8 cellular contexts compared by ENCODE assay signal in the genomic region with DNA sequence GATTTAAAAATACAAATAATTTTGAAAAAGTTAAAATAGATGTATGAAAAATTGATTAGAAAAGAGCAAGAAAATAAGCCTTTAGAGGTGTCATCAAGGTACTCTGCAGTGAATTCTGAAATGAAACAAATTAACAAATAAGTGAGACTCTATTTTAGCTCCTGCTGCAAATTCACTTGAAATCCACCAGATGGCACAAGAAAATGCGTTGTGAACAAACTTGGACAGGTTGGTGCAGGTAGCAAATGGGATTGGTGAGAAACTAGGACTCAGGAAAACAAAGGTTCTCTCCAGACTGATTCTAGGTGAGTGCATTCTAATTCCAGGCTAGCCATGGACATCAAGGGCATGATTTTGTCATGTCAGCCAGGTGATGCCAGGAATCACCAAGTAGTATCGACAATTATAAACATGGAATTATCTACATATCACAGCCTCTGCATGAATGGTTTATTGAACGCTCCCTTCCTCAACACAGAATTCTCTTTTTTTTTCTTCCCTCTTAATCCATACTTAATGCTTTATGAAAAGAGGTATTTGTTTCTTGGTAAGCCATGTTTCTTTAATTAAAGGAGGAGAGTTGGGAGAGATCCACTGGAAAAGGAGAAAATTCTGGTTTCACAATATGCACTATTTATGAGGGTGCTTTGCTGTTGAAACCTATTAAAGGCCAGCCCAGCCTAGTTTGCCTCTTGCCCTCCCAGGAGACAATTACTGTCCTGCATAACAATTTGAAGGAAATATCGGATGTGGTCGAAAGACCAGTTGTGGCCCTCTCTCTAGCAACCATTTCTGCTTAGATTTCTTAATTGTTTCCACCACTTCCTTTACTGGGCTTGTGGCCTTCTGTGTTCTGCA.
A peak's percentile ranks its signal among the peaks of the same experiment; 100 is the strongest.
DNase-seq lines count a peak whose midpoint lies in the region; ATAC-seq and TF ChIP-seq lines count a peak whose summit lies in the region.

No MANE protein-coding gene starts in this region.

- H2BK20ac ChIP-seq in IMR-90 (ENCODE audit: low read depth, low read length): no peak overlapping the region

- H3K79me1 ChIP-seq in IMR-90 (ENCODE audit: low read depth in 1 of 2, low read length in 2 of 2): no peaks in the 10 kb centered on the region

- peak; percentile 55 for TF ChIP-seq RAD21 in IMR-90 (IDR thresholded peaks at IDR 0.05; ENCODE audit: low read length)

- no peak overlapping the region for H3K4me2 ChIP-seq in IMR-90 (ENCODE audit: low read depth, low read length)

- no peak overlapping the region for H3K27ac ChIP-seq in IMR-90 (ENCODE audit: insufficient read depth, low read length)

- no peak overlapping the region for H3K18ac ChIP-seq in IMR-90 (ENCODE audit: low read depth, low read length)

- 92% methylated on average over 2 of the region's 5 CpGs; no CpG with 5 or more reads in 1 of the 2 experiments for WGBS in IMR-90 (ENCODE audit: extremely low coverage in 2 of 2, insufficient read length in 1 of 2), 2 experiments

- H3K4ac ChIP-seq in IMR-90 (ENCODE audit: low read depth, low read length): no peak overlapping the region

- H3K9me1 ChIP-seq in IMR-90 (ENCODE audit: insufficient read depth, low read length): no peaks in the 10 kb centered on the region

- no peak overlapping the region for H2BK120ac ChIP-seq in IMR-90 (ENCODE audit: low read depth, low read length)

- TF ChIP-seq POLR2A in IMR-90 (IDR thresholded peaks at IDR 0.05; ENCODE audit: low read depth, low read length): no peak

- TF ChIP-seq CTCF in IMR-90 (conservative IDR thresholded peaks at IDR 0.05; ENCODE audit: low read depth, low read length): peak; percentile 51
- TF ChIP-seq CTCF in type B pancreatic cell (conservative IDR thresholded peaks at IDR 0.05): peak; percentile 74

- H3K23ac ChIP-seq in IMR-90 (ENCODE audit: low read depth, low read length): no peak overlapping the region

- no peak overlapping the region for H2BK15ac ChIP-seq in IMR-90 (ENCODE audit: low read depth, low read length)

- peaks cover 15% of the 10 kb centered on the region for H3K27me3 Mint-ChIP-seq in activated CD8-positive, alpha-beta T cell treated with anti-CD3 and anti-CD28 coated beads, Interleukin-2, amount 10 ng/mL, durations not matched to agents 7 days and 5 days (ENCODE audit: low read depth)
- H3K27me3 Mint-ChIP-seq in type B pancreatic cell (peaks cover 22% of the 10 kb centered on the region), T-helper 17 cell (peaks cover 40% of the 10 kb centered on the region)

- H3K4me1 Mint-ChIP-seq in activated CD8-positive, alpha-beta T cell treated with anti-CD3 and anti-CD28 coated beads, Interleukin-2, amount 10 ng/mL, durations not matched to agents 7 days and 5 days (ENCODE audit: low read depth): no peaks in the 10 kb centered on the region
- H3K4me1 Mint-ChIP-seq in type B pancreatic cell (ENCODE audit: unreplicated experiment) (no peaks in the 10 kb centered on the region), T-helper 17 cell (peaks cover 8% of the 10 kb centered on the region)

- H4K91ac ChIP-seq in IMR-90 (ENCODE audit: insufficient read depth, low read depth, low read length): no peak overlapping the region

- H4K20me1 ChIP-seq in IMR-90 (ENCODE audit: insufficient read depth, low read length): no peaks in the 10 kb centered on the region

- H3K9me3 ChIP-seq in IMR-90 (ENCODE audit: control insufficient read depth, insufficient read depth, low read length) (no peaks in the 10 kb centered on the region), T-helper 17 cell (ENCODE audit: control insufficient read depth, low read length, poor library complexity, severe bottlenecking) (no peaks in the 10 kb centered on the region)

- POLR2A ChIA-PET in IMR-90 (lab: Charles Lee; ENCODE audit: unreplicated experiment): no interaction called here
- POLR2A ChIA-PET in activated CD8-positive, alpha-beta T cell treated with anti-CD3 and anti-CD28 coated beads, Interleukin-2, amount 10 ng/mL, durations not matched to agents 7 days and 5 days (lab: Charles Lee): no interaction called here

- intact Hi-C loops in IMR-90 (cut with micrococcal nuclease): loop anchor here (5.0 kb wide), 1 partner anchor 100 kb away; no protein-coding TSS in a partner anchor

- no peak overlapping the region for H3K27ac Mint-ChIP-seq in activated CD8-positive, alpha-beta T cell treated with anti-CD3 and anti-CD28 coated beads, Interleukin-2, amount 10 ng/mL, durations not matched to agents 7 days and 5 days
- no peak overlapping the region for H3K27ac Mint-ChIP-seq in type B pancreatic cell
- H3K27ac Mint-ChIP-seq in T-helper 17 cell: no peak overlapping the region

- no TSS peak for BruUV-seq in IMR-90 (replicated peaks; lab: Mats Ljungman, UMichigan)

- peaks cover 10% of the 10 kb centered on the region for H3K27me3 ChIP-seq in IMR-90 (ENCODE audit: control insufficient read depth, insufficient read depth, low read length)

- DNase-seq in GM04504 (ENCODE audit: low read depth) (peak; percentile 42), IMR-90 (peak; percentile 25), iPS-NIHi11 (ENCODE audit: low spot score) (peak; percentile 47), type B pancreatic cell (ENCODE audit: extremely low spot score, unreplicated experiment) (no peak), T-helper 17 cell (no peak)
- DNase-seq in activated CD8-positive, alpha-beta T cell treated with anti-CD3 and anti-CD28 coated beads, Interleukin-2, amount 10 ng/mL, durations not matched to agents 7 days and 5 days: no peak

- H2AK5ac ChIP-seq in IMR-90 (ENCODE audit: low read depth, low read length): no peak overlapping the region

- ATAC-seq in IMR-90 (ENCODE audit: low read depth) (no peak), T-helper 17 cell (no peak), HG02981 (IDR thresholded peaks at IDR 0.05; ENCODE audit: unreplicated experiment) (no peak), HG03280 (IDR thresholded peaks at IDR 0.05; ENCODE audit: unreplicated experiment) (no peak)
- ATAC-seq in activated CD8-positive, alpha-beta T cell treated with anti-CD3 and anti-CD28 coated beads, Interleukin-2, amount 10 ng/mL, durations not matched to agents 7 days and 5 days: peak; percentile 51

- H3K4me3 ChIP-seq in IMR-90 (ENCODE audit: insufficient read depth, low read depth, low read length): no peak overlapping the region

- no peak overlapping the region for H3K4me3 Mint-ChIP-seq in activated CD8-positive, alpha-beta T cell treated with anti-CD3 and anti-CD28 coated beads, Interleukin-2, amount 10 ng/mL, durations not matched to agents 7 days and 5 days
- H3K4me3 Mint-ChIP-seq in type B pancreatic cell: no peak overlapping the region
- no peak overlapping the region for H3K4me3 Mint-ChIP-seq in T-helper 17 cell

- H3K14ac ChIP-seq in IMR-90 (replicated peaks; ENCODE audit: low read depth, low read length): no peak overlapping the region

- CTCF ChIA-PET in IMR-90 (lab: Yijun Ruan, JAX): interaction anchor here (0.6 to 0.8 kb wide), 3 partner anchors 11 to 24 kb away, joined by 3 to 5 read pairs (median 4); no protein-coding TSS in a partner anchor
- CTCF ChIA-PET in activated CD8-positive, alpha-beta T cell treated with anti-CD3 and anti-CD28 coated beads, Interleukin-2, amount 10 ng/mL, durations not matched to agents 7 days and 5 days (lab: Charles Lee): interaction anchor here (0.6 to 1.3 kb wide), 17 partner anchors 10 to 666 kb away, joined by 3 to 7 read pairs (median 4); no protein-coding TSS in a partner anchor

- H2AFZ ChIP-seq in IMR-90 (replicated peaks; ENCODE audit: low read length, poor library complexity): no peak overlapping the region

- H3K36me3 ChIP-seq in IMR-90 (ENCODE audit: control insufficient read depth, insufficient read depth, low read length): no peaks in the 10 kb centered on the region

- no peak overlapping the region for H4K8ac ChIP-seq in IMR-90 (ENCODE audit: low read depth in 2 of 2, low read length in 2 of 2)

- no peaks in the 10 kb centered on the region for H3K4me1 ChIP-seq in IMR-90 (ENCODE audit: control insufficient read depth, insufficient read depth, low read length)

- H2AK9ac ChIP-seq in IMR-90 (replicated peaks; ENCODE audit: low read depth, low read length, poor library complexity): no peak overlapping the region

- in situ Hi-C loops in IMR-90 (cut with MboI; ENCODE audit: low sequenced_read_pairs): no loop called here

- H3K9me3 Mint-ChIP-seq in activated CD8-positive, alpha-beta T cell treated with anti-CD3 and anti-CD28 coated beads, Interleukin-2, amount 10 ng/mL, durations not matched to agents 7 days and 5 days (ENCODE audit: insufficient read depth): no peaks in the 10 kb centered on the region
- H3K9me3 Mint-ChIP-seq in type B pancreatic cell: no peaks in the 10 kb centered on the region

- H4K5ac ChIP-seq in IMR-90 (ENCODE audit: low read depth, low read length): no peak overlapping the region

- H3K36me3 Mint-ChIP-seq in activated CD8-positive, alpha-beta T cell treated with anti-CD3 and anti-CD28 coated beads, Interleukin-2, amount 10 ng/mL, durations not matched to agents 7 days and 5 days (ENCODE audit: low read depth): no peaks in the 10 kb centered on the region
- H3K36me3 Mint-ChIP-seq in type B pancreatic cell: no peaks in the 10 kb centered on the region
- peaks cover 5% of the 10 kb centered on the region for H3K36me3 Mint-ChIP-seq in T-helper 17 cell (ENCODE audit: low read depth)

- no peak overlapping the region for H3K56ac ChIP-seq in IMR-90 (ENCODE audit: extremely low read depth, insufficient read depth, low read length)

- H2BK5ac ChIP-seq in IMR-90 (ENCODE audit: low read depth, low read length, poor library complexity, severe bottlenecking): no peak overlapping the region

- dilution Hi-C loops in IMR-90 (cut with HindIII; ENCODE audit: low sequenced_read_pairs, unreplicated experiment): no loop called here

- H3K9ac ChIP-seq in IMR-90 (ENCODE audit: low read depth, low read length): no peak overlapping the region

TF ChIP-seq in IMR-90, 13 proteins besides CTCF, POLR2A, EP300 and RAD21:
- TF ChIP-seq, protein P1, sequence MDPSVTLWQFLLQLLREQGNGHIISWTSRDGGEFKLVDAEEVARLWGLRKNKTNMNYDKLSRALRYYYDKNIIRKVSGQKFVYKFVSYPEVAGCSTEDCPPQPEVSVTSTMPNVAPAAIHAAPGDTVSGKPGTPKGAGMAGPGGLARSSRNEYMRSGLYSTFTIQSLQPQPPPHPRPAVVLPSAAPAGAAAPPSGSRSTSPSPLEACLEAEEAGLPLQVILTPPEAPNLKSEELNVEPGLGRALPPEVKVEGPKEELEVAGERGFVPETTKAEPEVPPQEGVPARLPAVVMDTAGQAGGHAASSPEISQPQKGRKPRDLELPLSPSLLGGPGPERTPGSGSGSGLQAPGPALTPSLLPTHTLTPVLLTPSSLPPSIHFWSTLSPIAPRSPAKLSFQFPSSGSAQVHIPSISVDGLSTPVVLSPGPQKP (IDR thresholded peaks at IDR 0.05; ENCODE audit: borderline replicate concordance, low read depth, low read length): no peak
- TF ChIP-seq SMC3 (IDR thresholded peaks at IDR 0.05; ENCODE audit: low read depth, low read length) (0 out of 2 replicates have a peak, but pooled peaks have one; percentile 46), MAFK (IDR thresholded peaks at IDR 0.05; ENCODE audit: low read depth, low read length) (no peak)

Comparison
In these comparisons a context has a peak if more than half of its experiments do, and no peak if none do; other contexts are left out.
1. DNase-seq: peak in GM04504 (single experiment), IMR-90 (single experiment) and iPS-NIHi11 (single experiment); none in activated CD8-positive, alpha-beta T cell treated with anti-CD3 and anti-CD28 coated beads, Interleukin-2, amount 10 ng/mL, durations not matched to agents 7 days and 5 days (single experiment), type B pancreatic cell (single experiment) and T-helper 17 cell (0 of 3).